In genomic region chr7:129053938-129054437, GRCh38 we compare ENCODE assay signal across 8 cellular contexts. TPM values are rescaled to one million over a fixed set of nuclear protein-coding genes. Genes with fewer than 3 reads are reported as not detected.
DNase-seq lines count a peak whose midpoint lies in the region; ATAC-seq, FAIRE-seq and TF ChIP-seq lines count a peak whose summit lies in the region.

No MANE protein-coding gene starts in this region.

- H3K4me3 Mint-ChIP-seq in activated T-helper 1 cell treated with anti-CD3 and anti-CD28 coated beads, Interleukin-12 subunit alpha, Interleukin-12 subunit beta, Interleukin-2, Interleukin-4 antibody, amounts not matched to agents 30 ng/mL and 10 ng/mL and 1 ng/mL, durations not matched to agents 14 hours and 24 hours and 36 hours, result peak overlapping the region; percentile 99
- H3K4me3 Mint-ChIP-seq in stimulated activated effector memory CD8-positive, alpha-beta T cell treated with anti-CD3 and anti-CD28 coated beads, Interleukin-12 subunit alpha, Interleukin-12 subunit beta, amount 100 ng/mL, for 72 hours, result peak overlapping the region; percentile 95

- no peak for DNase-seq in AG09309 (ENCODE audit: low read depth)
- DNase-seq in HCEC 1CT, result peak; percentile 7
- no peak for DNase-seq in activated T-helper 1 cell treated with anti-CD3 and anti-CD28 coated beads, Interleukin-12 subunit alpha, Interleukin-12 subunit beta, Interleukin-2, Interleukin-4 antibody, amounts not matched to agents 30 ng/mL and 10 ng/mL and 1 ng/mL, durations not matched to agents 14 hours and 24 hours and 36 hours (ENCODE audit: low spot score)
- DNase-seq in stimulated activated effector memory CD8-positive, alpha-beta T cell treated with anti-CD3 and anti-CD28 coated beads, Interleukin-12 subunit alpha, Interleukin-12 subunit beta, amount 100 ng/mL, for 72 hours (ENCODE audit: low spot score in 2 of 2), result no peak
- no peak for DNase-seq in HTR-8/SVneo (ENCODE audit: insufficient read length, low spot score)

- intact Hi-C loops in activated T-helper 1 cell treated with anti-CD3 and anti-CD28 coated beads, Interleukin-12 subunit alpha, Interleukin-12 subunit beta, Interleukin-2, Interleukin-4 antibody, amounts not matched to agents 30 ng/mL and 10 ng/mL and 1 ng/mL, durations not matched to agents 14 hours and 24 hours and 36 hours (cut with micrococcal nuclease), result loop anchor here (1.0 to 10.0 kb wide), 5 partner anchors 13 to 381 kb away; partner anchors contain the start of genes ATP6V1F, CALU and STRIP2

- no peak for TF ChIP-seq CTCF in AG09309 (IDR thresholded peaks at IDR 0.05; ENCODE audit: control insufficient read depth, insufficient read depth, low read depth, low read length, missing control alignments)

- H3K9me3 Mint-ChIP-seq in activated T-helper 1 cell treated with anti-CD3 and anti-CD28 coated beads, Interleukin-12 subunit alpha, Interleukin-12 subunit beta, Interleukin-2, Interleukin-4 antibody, amounts not matched to agents 30 ng/mL and 10 ng/mL and 1 ng/mL, durations not matched to agents 14 hours and 24 hours and 36 hours, result no peaks in the 10 kb centered on the region
- H3K9me3 Mint-ChIP-seq in stimulated activated effector memory CD8-positive, alpha-beta T cell treated with anti-CD3 and anti-CD28 coated beads, Interleukin-12 subunit alpha, Interleukin-12 subunit beta, amount 100 ng/mL, for 72 hours, result no peaks in the 10 kb centered on the region

- peaks cover 34% of the 10 kb centered on the region for H3K4me1 Mint-ChIP-seq in activated T-helper 1 cell treated with anti-CD3 and anti-CD28 coated beads, Interleukin-12 subunit alpha, Interleukin-12 subunit beta, Interleukin-2, Interleukin-4 antibody, amounts not matched to agents 30 ng/mL and 10 ng/mL and 1 ng/mL, durations not matched to agents 14 hours and 24 hours and 36 hours (ENCODE audit: low read depth)
- peaks cover 38% of the 10 kb centered on the region for H3K4me1 Mint-ChIP-seq in stimulated activated effector memory CD8-positive, alpha-beta T cell treated with anti-CD3 and anti-CD28 coated beads, Interleukin-12 subunit alpha, Interleukin-12 subunit beta, amount 100 ng/mL, for 72 hours

- H3K36me3 Mint-ChIP-seq in activated T-helper 1 cell treated with anti-CD3 and anti-CD28 coated beads, Interleukin-12 subunit alpha, Interleukin-12 subunit beta, Interleukin-2, Interleukin-4 antibody, amounts not matched to agents 30 ng/mL and 10 ng/mL and 1 ng/mL, durations not matched to agents 14 hours and 24 hours and 36 hours (ENCODE audit: low read depth), result peaks cover 15% of the 10 kb centered on the region
- H3K36me3 Mint-ChIP-seq in stimulated activated effector memory CD8-positive, alpha-beta T cell treated with anti-CD3 and anti-CD28 coated beads, Interleukin-12 subunit alpha, Interleukin-12 subunit beta, amount 100 ng/mL, for 72 hours, result peaks cover 44% of the 10 kb centered on the region

- H3K4me3 ChIP-seq in AG09309 (ENCODE audit: control insufficient read depth, low read depth, low read length) (peak overlapping the region; percentile 55), iPS-11a (ENCODE audit: low read depth, low read length) (peak overlapping the region; percentile 89)

- peaks cover 7% of the 10 kb centered on the region for H3K27me3 Mint-ChIP-seq in activated T-helper 1 cell treated with anti-CD3 and anti-CD28 coated beads, Interleukin-12 subunit alpha, Interleukin-12 subunit beta, Interleukin-2, Interleukin-4 antibody, amounts not matched to agents 30 ng/mL and 10 ng/mL and 1 ng/mL, durations not matched to agents 14 hours and 24 hours and 36 hours (ENCODE audit: insufficient read depth)

- no peak for ATAC-seq in stimulated activated effector memory CD8-positive, alpha-beta T cell treated with anti-CD3 and anti-CD28 coated beads, Interleukin-12 subunit alpha, Interleukin-12 subunit beta, amount 100 ng/mL, for 72 hours
- no peak for ATAC-seq in GM19463 (IDR thresholded peaks at IDR 0.05; ENCODE audit: unreplicated experiment)
- no peak for ATAC-seq in GM21786 (IDR thresholded peaks at IDR 0.05; ENCODE audit: unreplicated experiment)

- H3K27ac Mint-ChIP-seq in activated T-helper 1 cell treated with anti-CD3 and anti-CD28 coated beads, Interleukin-12 subunit alpha, Interleukin-12 subunit beta, Interleukin-2, Interleukin-4 antibody, amounts not matched to agents 30 ng/mL and 10 ng/mL and 1 ng/mL, durations not matched to agents 14 hours and 24 hours and 36 hours, result peak overlapping the region; percentile 99
- H3K27ac Mint-ChIP-seq in stimulated activated effector memory CD8-positive, alpha-beta T cell treated with anti-CD3 and anti-CD28 coated beads, Interleukin-12 subunit alpha, Interleukin-12 subunit beta, amount 100 ng/mL, for 72 hours, result peak overlapping the region; percentile 99

- FAIRE-seq in HTR-8/SVneo (lab: Jason Lieb, UNC), result no peak

RNA-seq across cellular contexts. Expression of gene TNPO3, which starts 0.9 kb away (rescaled TPM):
- total RNA-seq in activated T-helper 1 cell treated with anti-CD3 and anti-CD28 coated beads, Interleukin-12 subunit alpha, Interleukin-12 subunit beta, Interleukin-2, Interleukin-4 antibody, amounts not matched to agents 30 ng/mL and 10 ng/mL and 1 ng/mL, durations not matched to agents 14 hours and 24 hours and 36 hours, result 52.8 and 53.2 TPM in 2 replicates
